ENCODE assay signal across 1 cellular context in genomic region chr15:59170998-59171397, GRCh38.
TF ChIP-seq lines count a peak whose summit lies in the region.

No MANE protein-coding gene starts in this region.

TF ChIP-seq in HepG2, 621 proteins besides CTCF, POLR2A, EP300 and RAD21 (continued from another document):
- TF ChIP-seq TOE1 (CRISPR knock-in tag; IDR thresholded peaks at IDR 0.05) (no peak), TFAP4 (IDR thresholded peaks at IDR 0.05; ENCODE audit: borderline replicate concordance, low read depth) (no peak), HES4 (CRISPR knock-in tag; IDR thresholded peaks at IDR 0.05; ENCODE audit: borderline replicate concordance) (no peak), ZNF572 (CRISPR knock-in tag; IDR thresholded peaks at IDR 0.05) (no peak)
TF ChIP-seq in HepG2: peak in this region for 2.
